10 cellular contexts compared by ENCODE assay signal in genomic region chr21:40846566-40847411, GRCh38. TPM values are rescaled to one million over a fixed set of nuclear protein-coding genes. Genes with fewer than 3 reads are reported as not detected.
DNase-seq lines count a peak whose midpoint lies in the region; ATAC-seq and TF ChIP-seq lines count a peak whose summit lies in the region.
"Had no signal": no experiment of that assay in that cellular context is flagged by ENCODE, and none has a peak within 500 bp of the region (broad histone marks: within the 10 kb centered on the region; RNA-seq: fewer than 3 reads in every experiment).

A gene with protein sequence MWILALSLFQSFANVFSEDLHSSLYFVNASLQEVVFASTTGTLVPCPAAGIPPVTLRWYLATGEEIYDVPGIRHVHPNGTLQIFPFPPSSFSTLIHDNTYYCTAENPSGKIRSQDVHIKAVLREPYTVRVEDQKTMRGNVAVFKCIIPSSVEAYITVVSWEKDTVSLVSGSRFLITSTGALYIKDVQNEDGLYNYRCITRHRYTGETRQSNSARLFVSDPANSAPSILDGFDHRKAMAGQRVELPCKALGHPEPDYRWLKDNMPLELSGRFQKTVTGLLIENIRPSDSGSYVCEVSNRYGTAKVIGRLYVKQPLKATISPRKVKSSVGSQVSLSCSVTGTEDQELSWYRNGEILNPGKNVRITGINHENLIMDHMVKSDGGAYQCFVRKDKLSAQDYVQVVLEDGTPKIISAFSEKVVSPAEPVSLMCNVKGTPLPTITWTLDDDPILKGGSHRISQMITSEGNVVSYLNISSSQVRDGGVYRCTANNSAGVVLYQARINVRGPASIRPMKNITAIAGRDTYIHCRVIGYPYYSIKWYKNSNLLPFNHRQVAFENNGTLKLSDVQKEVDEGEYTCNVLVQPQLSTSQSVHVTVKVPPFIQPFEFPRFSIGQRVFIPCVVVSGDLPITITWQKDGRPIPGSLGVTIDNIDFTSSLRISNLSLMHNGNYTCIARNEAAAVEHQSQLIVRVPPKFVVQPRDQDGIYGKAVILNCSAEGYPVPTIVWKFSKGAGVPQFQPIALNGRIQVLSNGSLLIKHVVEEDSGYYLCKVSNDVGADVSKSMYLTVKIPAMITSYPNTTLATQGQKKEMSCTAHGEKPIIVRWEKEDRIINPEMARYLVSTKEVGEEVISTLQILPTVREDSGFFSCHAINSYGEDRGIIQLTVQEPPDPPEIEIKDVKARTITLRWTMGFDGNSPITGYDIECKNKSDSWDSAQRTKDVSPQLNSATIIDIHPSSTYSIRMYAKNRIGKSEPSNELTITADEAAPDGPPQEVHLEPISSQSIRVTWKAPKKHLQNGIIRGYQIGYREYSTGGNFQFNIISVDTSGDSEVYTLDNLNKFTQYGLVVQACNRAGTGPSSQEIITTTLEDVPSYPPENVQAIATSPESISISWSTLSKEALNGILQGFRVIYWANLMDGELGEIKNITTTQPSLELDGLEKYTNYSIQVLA (N-terminal part only) (minus strand): TSS chr21:40847158. CDS start chr21:40846661, 497 bp downstream.

- no peaks in the 10 kb centered on the region for H3K9me3 ChIP-seq in adipocyte (ENCODE audit: control insufficient read depth, low read length)

- no peaks in the 10 kb centered on the region for H3K36me3 ChIP-seq in adipocyte (ENCODE audit: control insufficient read depth, insufficient read depth, low read length, severe bottlenecking)

- no peak for ATAC-seq in GM18511 (IDR thresholded peaks at IDR 0.05; ENCODE audit: unreplicated experiment)

- TF ChIP-seq CTCF in AG04449 (IDR thresholded peaks at IDR 0.05; ENCODE audit: insufficient read depth, low read length, missing control alignments): no peak

- CTCF ChIA-PET in AG04449 (lab: Yijun Ruan, JAX): interaction anchor here (2.2 kb wide), 1 partner anchor 380 kb away, joined by 11 read pairs; no protein-coding TSS in a partner anchor

- no peak within 1 kb of the TSS for H3K9ac ChIP-seq in adipocyte (ENCODE audit: low read length)

- POLR2A ChIA-PET in AG04449 (lab: Yijun Ruan, JAX): no interaction called here

- intact Hi-C loops in posterior vena cava (cut with DNase I): no loop called here

- H3K4me3 ChIP-seq in AG04449 (ENCODE audit: low read depth, low read length): peak within 1 kb of the TSS; percentile 48
- no peak within 1 kb of the TSS for H3K4me3 ChIP-seq in adipocyte (ENCODE audit: low read length)

- DNase-seq in AG04449 (ENCODE audit: low read depth, low spot score) (no peak), NCI-H1092 treated with DMSO at 0.1 percent for 48 hours (lab: John Stamatoyannopoulos, UW) (peak; percentile 87), adipocyte (ENCODE audit: low read depth) (peak; percentile 46), iPS-NIHi11 (ENCODE audit: low spot score) (peak; percentile 46), posterior vena cava (ENCODE audit: low spot score) (no peak)
- no peak for DNase-seq in activated effector memory CD4-positive, alpha-beta T cell treated with anti-CD3 and anti-CD28 coated beads, Interleukin-2, amount 50 U/mL, for 16 hours
- no peak for DNase-seq in activated naive CD4-positive, alpha-beta T cell (lab: John Stamatoyannopoulos, UW)
- DNase-seq: activated naive CD4-positive, alpha-beta T cell treated with anti-CD3 and anti-CD28 coated beads, Interleukin-2, amount 50 U/mL, for 16 hours; foreskin melanocyte had no signal

- H3K27me3 ChIP-seq in adipocyte (replicated peaks; ENCODE audit: control insufficient read depth, insufficient read depth, low read length): peaks cover 32% of the 10 kb centered on the region

- H3K4me1 ChIP-seq in adipocyte (ENCODE audit: control insufficient read depth, insufficient read depth, low read length): no peaks in the 10 kb centered on the region

RNA-seq across cellular contexts. Expression of the gene that starts here (rescaled TPM):
- under 1 TPM; 0.05 to 0.09 TPM for total RNA-seq in posterior vena cava

Comparison
In these comparisons a context has a peak if more than half of its experiments do, and no peak if none do; other contexts are left out.
1. DNase-seq: peak in NCI-H1092 treated with DMSO at 0.1 percent for 48 hours (single experiment), adipocyte (single experiment) and iPS-NIHi11 (single experiment); none in AG04449 (single experiment), posterior vena cava (single experiment), activated effector memory CD4-positive, alpha-beta T cell treated with anti-CD3 and anti-CD28 coated beads, Interleukin-2, amount 50 U/mL, for 16 hours (single experiment) and activated naive CD4-positive, alpha-beta T cell (0 of 4).